1 cellular context compared by ENCODE assay signal in the genomic region with DNA sequence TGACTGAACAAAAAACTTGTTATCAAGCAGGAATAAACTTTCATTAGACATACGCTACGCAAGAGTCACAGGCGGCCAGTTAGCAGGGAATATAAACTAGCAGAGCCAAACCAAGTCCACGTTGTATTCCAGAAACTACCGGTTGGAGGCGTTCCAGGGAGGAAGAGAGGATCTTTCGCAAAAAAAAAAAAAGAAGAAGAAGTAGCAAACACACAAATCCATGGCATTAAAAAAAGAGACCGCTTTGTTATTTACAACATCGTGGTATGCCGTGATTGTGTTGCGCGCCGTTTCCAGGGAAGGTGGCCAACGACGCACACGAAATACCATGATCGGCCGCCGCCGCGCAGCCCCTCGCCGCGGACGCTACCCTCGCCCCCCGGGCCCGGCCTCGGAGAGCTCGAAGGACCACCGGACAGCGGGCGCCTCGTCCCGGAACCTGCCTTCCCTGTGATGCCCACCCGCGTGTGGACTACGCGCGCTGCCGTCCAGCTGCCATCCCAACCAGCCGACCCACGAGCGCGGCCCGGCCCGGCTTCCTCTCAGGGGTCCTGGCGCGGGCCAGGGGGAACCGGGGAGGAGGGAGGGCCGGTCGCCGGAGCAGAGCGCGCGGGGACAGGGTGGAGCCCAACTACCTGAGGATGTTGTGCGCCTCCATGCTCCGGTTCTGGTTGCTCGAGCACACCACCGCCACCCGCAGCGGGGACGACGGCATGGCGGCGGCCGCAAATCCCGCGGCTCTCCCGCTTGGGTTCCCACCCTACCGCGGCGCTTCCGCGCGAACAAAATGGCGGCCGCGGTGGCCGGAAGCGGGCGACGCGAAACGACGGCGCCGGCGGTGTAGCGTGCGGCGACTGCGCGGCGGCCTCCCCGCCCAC.
TF ChIP-seq lines count a peak whose summit lies in the region.

No MANE protein-coding gene starts in this region.

TF ChIP-seq in HepG2, 621 proteins besides CTCF, POLR2A, EP300 and RAD21 (continued from another document and continues in another):
- TF ChIP-seq ZNF367 (CRISPR knock-in tag; IDR thresholded peaks at IDR 0.05; ENCODE audit: borderline replicate concordance) (no peak), KLF12 (CRISPR knock-in tag; IDR thresholded peaks at IDR 0.05; ENCODE audit: borderline replicate concordance) (0 out of 2 replicates have a peak, but pooled peaks have one; percentile 2), HNRNPUL1 (IDR thresholded peaks at IDR 0.05; ENCODE audit: low read depth, low read length) (no peak), HOXA7 (CRISPR knock-in tag; IDR thresholded peaks at IDR 0.05) (no peak), ZNF609 (CRISPR knock-in tag; IDR thresholded peaks at IDR 0.05; ENCODE audit: borderline replicate concordance) (no peak; the same call in 1 of the 2 replicates), CC2D1A (CRISPR knock-in tag; IDR thresholded peaks at IDR 0.05) (no peak), RFXANK (CRISPR knock-in tag; IDR thresholded peaks at IDR 0.05) (no peak), NFE2L2 (IDR thresholded peaks at IDR 0.05; ENCODE audit: low read length) (no peak), ZNF879 (CRISPR knock-in tag; IDR thresholded peaks at IDR 0.05) (no peak), ETV5 (CRISPR knock-in tag; IDR thresholded peaks at IDR 0.05; ENCODE audit: borderline replicate concordance) (0 out of 2 replicates have a peak, but pooled peaks have one; percentile 10), ZNF556 (CRISPR knock-in tag; IDR thresholded peaks at IDR 0.05; ENCODE audit: borderline replicate concordance) (0 out of 2 replicates have a peak, but pooled peaks have one; percentile 11), RBM39 (IDR thresholded peaks at IDR 0.05; ENCODE audit: low read depth, low read length, poor library complexity, severe bottlenecking) (peak; percentile 39), ZNF572 (CRISPR knock-in tag; IDR thresholded peaks at IDR 0.05) (no peak), SRSF9 (IDR thresholded peaks at IDR 0.05; ENCODE audit: borderline replicate concordance, insufficient read depth, low read depth, low read length, poor library complexity, severe bottlenecking) (no peak), SNAI1 (CRISPR knock-in tag; IDR thresholded peaks at IDR 0.05; ENCODE audit: borderline replicate concordance) (no peak), ZSCAN9 (CRISPR knock-in tag; IDR thresholded peaks at IDR 0.05; ENCODE audit: borderline replicate concordance) (no peak), ZNF230 (CRISPR knock-in tag; IDR thresholded peaks at IDR 0.05) (no peak), POLR2AphosphoS5 (IDR thresholded peaks at IDR 0.05; ENCODE audit: low read depth, low read length) (no peak), ZBTB38 (CRISPR knock-in tag; IDR thresholded peaks at IDR 0.05) (0 out of 2 replicates have a peak, but pooled peaks have one; percentile 8), E2F2 (CRISPR knock-in tag; IDR thresholded peaks at IDR 0.05; ENCODE audit: borderline replicate concordance) (no peak), STAG1 (CRISPR knock-in tag; IDR thresholded peaks at IDR 0.05) (peak; percentile 1; the same call in 1 of the 2 replicates), SPEN (CRISPR knock-in tag; IDR thresholded peaks at IDR 0.05; ENCODE audit: low read depth) (peak; percentile 3; the same call in 1 of the 2 replicates), HMG20B (CRISPR knock-in tag; conservative IDR thresholded peaks at IDR 0.05) (0 out of 2 replicates have a peak, but pooled peaks have one; percentile 11), NKX3-1 (CRISPR knock-in tag; IDR thresholded peaks at IDR 0.05) (no peak), CEBPB (IDR thresholded peaks at IDR 0.05; ENCODE audit: borderline replicate concordance, low read depth, low read length) (no peak), PHF21A (CRISPR knock-in tag; IDR thresholded peaks at IDR 0.05) (no peak), ETS1 (CRISPR knock-in tag; IDR thresholded peaks at IDR 0.05) (no peak), FLYWCH1 (CRISPR knock-in tag; IDR thresholded peaks at IDR 0.05) (no peak), ZNF441 (CRISPR knock-in tag; IDR thresholded peaks at IDR 0.05; ENCODE audit: borderline replicate concordance) (no peak), NR1H2 (CRISPR knock-in tag; IDR thresholded peaks at IDR 0.05; ENCODE audit: borderline replicate concordance, low read depth) (no peak), ZFP91 (CRISPR knock-in tag; IDR thresholded peaks at IDR 0.05; ENCODE audit: borderline replicate concordance) (peak; percentile 21; the same call in 1 of the 2 replicates), SAFB2 (CRISPR knock-in tag; IDR thresholded peaks at IDR 0.05; ENCODE audit: borderline replicate concordance, low read depth) (0 out of 2 replicates have a peak, but pooled peaks have one; percentile 9), ZMYM4 (CRISPR knock-in tag; IDR thresholded peaks at IDR 0.05) (peak; percentile 7; the same call in 1 of the 2 replicates), TMF1 (CRISPR knock-in tag; IDR thresholded peaks at IDR 0.05; ENCODE audit: low read depth) (no peak)
- TF ChIP-seq, protein P1, sequence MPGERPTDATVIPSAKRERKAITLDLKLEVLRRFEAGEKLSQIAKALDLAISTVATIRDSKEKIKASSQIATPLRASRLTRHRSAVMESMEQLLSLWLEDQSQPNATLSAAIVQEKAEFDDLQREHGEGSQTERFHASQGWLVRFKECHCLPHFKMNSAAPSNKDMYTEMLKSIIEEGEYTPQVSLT (CRISPR knock-in tag; IDR thresholded peaks at IDR 0.05; ENCODE audit: borderline replicate concordance, low read depth), result no peak
- TF ChIP-seq, protein P2, sequence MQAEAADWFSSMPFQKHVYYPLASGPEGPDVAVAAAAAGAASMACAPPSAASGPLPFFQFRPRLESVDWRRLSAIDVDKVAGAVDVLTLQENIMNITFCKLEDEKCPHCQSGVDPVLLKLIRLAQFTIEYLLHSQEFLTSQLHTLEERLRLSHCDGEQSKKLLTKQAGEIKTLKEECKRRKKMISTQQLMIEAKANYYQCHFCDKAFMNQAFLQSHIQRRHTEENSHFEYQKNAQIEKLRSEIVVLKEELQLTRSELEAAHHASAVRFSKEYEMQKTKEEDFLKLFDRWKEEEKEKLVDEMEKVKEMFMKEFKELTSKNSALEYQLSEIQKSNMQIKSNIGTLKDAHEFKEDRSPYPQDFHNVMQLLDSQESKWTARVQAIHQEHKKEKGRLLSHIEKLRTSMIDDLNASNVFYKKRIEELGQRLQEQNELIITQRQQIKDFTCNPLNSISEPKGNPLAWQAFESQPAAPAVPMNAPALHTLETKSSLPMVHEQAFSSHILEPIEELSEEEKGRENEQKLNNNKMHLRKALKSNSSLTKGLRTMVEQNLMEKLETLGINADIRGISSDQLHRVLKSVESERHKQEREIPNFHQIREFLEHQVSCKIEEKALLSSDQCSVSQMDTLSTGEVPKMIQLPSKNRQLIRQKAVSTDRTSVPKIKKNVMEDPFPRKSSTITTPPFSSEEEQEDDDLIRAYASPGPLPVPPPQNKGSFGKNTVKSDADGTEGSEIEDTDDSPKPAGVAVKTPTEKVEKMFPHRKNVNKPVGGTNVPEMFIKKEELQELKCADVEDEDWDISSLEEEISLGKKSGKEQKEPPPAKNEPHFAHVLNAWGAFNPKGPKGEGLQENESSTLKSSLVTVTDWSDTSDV (CRISPR knock-in tag; IDR thresholded peaks at IDR 0.05), result peak; percentile 34; the same call in 1 of the 2 replicates
- TF ChIP-seq, protein P3, sequence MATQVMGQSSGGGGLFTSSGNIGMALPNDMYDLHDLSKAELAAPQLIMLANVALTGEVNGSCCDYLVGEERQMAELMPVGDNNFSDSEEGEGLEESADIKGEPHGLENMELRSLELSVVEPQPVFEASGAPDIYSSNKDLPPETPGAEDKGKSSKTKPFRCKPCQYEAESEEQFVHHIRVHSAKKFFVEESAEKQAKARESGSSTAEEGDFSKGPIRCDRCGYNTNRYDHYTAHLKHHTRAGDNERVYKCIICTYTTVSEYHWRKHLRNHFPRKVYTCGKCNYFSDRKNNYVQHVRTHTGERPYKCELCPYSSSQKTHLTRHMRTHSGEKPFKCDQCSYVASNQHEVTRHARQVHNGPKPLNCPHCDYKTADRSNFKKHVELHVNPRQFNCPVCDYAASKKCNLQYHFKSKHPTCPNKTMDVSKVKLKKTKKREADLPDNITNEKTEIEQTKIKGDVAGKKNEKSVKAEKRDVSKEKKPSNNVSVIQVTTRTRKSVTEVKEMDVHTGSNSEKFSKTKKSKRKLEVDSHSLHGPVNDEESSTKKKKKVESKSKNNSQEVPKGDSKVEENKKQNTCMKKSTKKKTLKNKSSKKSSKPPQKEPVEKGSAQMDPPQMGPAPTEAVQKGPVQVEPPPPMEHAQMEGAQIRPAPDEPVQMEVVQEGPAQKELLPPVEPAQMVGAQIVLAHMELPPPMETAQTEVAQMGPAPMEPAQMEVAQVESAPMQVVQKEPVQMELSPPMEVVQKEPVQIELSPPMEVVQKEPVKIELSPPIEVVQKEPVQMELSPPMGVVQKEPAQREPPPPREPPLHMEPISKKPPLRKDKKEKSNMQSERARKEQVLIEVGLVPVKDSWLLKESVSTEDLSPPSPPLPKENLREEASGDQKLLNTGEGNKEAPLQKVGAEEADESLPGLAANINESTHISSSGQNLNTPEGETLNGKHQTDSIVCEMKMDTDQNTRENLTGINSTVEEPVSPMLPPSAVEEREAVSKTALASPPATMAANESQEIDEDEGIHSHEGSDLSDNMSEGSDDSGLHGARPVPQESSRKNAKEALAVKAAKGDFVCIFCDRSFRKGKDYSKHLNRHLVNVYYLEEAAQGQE (IDR thresholded peaks at IDR 0.05; ENCODE audit: borderline replicate concordance in 1 of 2, low read depth in 1 of 2, low read length in 2 of 2), result no peak
- TF ChIP-seq, protein P4, sequence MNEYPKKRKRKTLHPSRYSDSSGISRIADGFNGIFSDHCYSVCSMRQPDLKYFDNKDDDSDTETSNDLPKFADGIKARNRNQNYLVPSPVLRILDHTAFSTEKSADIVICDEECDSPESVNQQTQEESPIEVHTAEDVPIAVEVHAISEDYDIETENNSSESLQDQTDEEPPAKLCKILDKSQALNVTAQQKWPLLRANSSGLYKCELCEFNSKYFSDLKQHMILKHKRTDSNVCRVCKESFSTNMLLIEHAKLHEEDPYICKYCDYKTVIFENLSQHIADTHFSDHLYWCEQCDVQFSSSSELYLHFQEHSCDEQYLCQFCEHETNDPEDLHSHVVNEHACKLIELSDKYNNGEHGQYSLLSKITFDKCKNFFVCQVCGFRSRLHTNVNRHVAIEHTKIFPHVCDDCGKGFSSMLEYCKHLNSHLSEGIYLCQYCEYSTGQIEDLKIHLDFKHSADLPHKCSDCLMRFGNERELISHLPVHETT (CRISPR knock-in tag; conservative IDR thresholded peaks at IDR 0.05), result no peak
- TF ChIP-seq, protein P5, sequence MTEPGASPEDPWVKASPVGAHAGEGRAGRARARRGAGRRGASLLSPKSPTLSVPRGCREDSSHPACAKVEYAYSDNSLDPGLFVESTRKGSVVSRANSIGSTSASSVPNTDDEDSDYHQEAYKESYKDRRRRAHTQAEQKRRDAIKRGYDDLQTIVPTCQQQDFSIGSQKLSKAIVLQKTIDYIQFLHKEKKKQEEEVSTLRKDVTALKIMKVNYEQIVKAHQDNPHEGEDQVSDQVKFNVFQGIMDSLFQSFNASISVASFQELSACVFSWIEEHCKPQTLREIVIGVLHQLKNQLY (CRISPR knock-in tag; IDR thresholded peaks at IDR 0.05), result no peak
